8 cellular contexts compared by ENCODE assay signal in genomic region chr14:22561661-22562579, GRCh38. TPM values are rescaled to one million over a fixed set of nuclear protein-coding genes. Genes with fewer than 3 reads are reported as not detected.
A peak's percentile ranks its signal among the peaks of the same experiment; 100 is the strongest.
DNase-seq lines count a peak whose midpoint lies in the region; ATAC-seq and TF ChIP-seq lines count a peak whose summit lies in the region.

No MANE protein-coding gene starts in this region.

- peaks cover 46% of the 10 kb centered on the region for H3K36me3 Mint-ChIP-seq in activated naive CD4-positive, alpha-beta T cell treated with anti-CD3 and anti-CD28 coated beads, Interleukin-2, amount 10 ng/mL, durations not matched to agents 7 days and 5 days
- H3K36me3 Mint-ChIP-seq in neural progenitor cell, result peaks cover 6% of the 10 kb centered on the region
- peaks cover 34 to 35% of the 10 kb centered on the region in 2 donors for H3K36me3 Mint-ChIP-seq in CD14-positive monocyte

- no peak overlapping the region for H3K4me2 ChIP-seq in neural progenitor cell

- peaks cover 97% of the 10 kb centered on the region for H3K4me1 Mint-ChIP-seq in activated naive CD4-positive, alpha-beta T cell treated with anti-CD3 and anti-CD28 coated beads, Interleukin-2, amount 10 ng/mL, durations not matched to agents 7 days and 5 days
- H3K4me1 Mint-ChIP-seq in neural progenitor cell (peaks cover 53% of the 10 kb centered on the region), CD14-positive monocyte (peaks cover 13% of the 10 kb centered on the region)

- H3K9ac ChIP-seq in SK-N-MC (ENCODE audit: insufficient read length) (peak overlapping the region; percentile 7), neural progenitor cell (no peak overlapping the region)

- no peaks in the 10 kb centered on the region for H3K27me3 ChIP-seq in neural progenitor cell

- peaks cover 32% of the 10 kb centered on the region for H3K4me1 ChIP-seq in neural progenitor cell

- peak overlapping the region; percentile 97 for H3K27ac Mint-ChIP-seq in activated naive CD4-positive, alpha-beta T cell treated with anti-CD3 and anti-CD28 coated beads, Interleukin-2, amount 10 ng/mL, durations not matched to agents 7 days and 5 days
- no peak overlapping the region for H3K27ac Mint-ChIP-seq in neural progenitor cell
- H3K27ac Mint-ChIP-seq in CD14-positive monocyte, result peak overlapping the region in 1 of 7 donors; percentile 42

- CTCF ChIA-PET in activated naive CD4-positive, alpha-beta T cell treated with anti-CD3 and anti-CD28 coated beads, Interleukin-2, amount 10 ng/mL, durations not matched to agents 7 days and 5 days (lab: Charles Lee), result interaction anchor here (0.7 to 3.5 kb wide), 12 partner anchors 9 to 720 kb away, joined by 3 to 113 read pairs (median 4); no protein-coding TSS in a partner anchor

- TF ChIP-seq CTCF in GM12865 (IDR thresholded peaks at IDR 0.05; ENCODE audit: insufficient read depth, low read depth, low read length, missing control alignments), result no peak
- TF ChIP-seq CTCF in neural progenitor cell (IDR thresholded peaks at IDR 0.05), result no peak
- TF ChIP-seq CTCF in CD14-positive monocyte (IDR thresholded peaks at IDR 0.05), result no peak

- no peaks in the 10 kb centered on the region for H3K9me3 ChIP-seq in SK-N-MC (ENCODE audit: low read depth, low read length)
- H3K9me3 ChIP-seq in neural progenitor cell (ENCODE audit: low read depth), result no peaks in the 10 kb centered on the region

- ATAC-seq in GM18909 (IDR thresholded peaks at IDR 0.05; ENCODE audit: poor library complexity, unreplicated experiment), result no peak
- ATAC-seq in GM18868 (IDR thresholded peaks at IDR 0.05; ENCODE audit: unreplicated experiment), result no peak

- H3F3A ChIP-seq in neural progenitor cell (ENCODE audit: low read depth), result peaks cover 4% of the 10 kb centered on the region

- H3K36me3 ChIP-seq in SK-N-MC (ENCODE audit: insufficient read depth, low read length) (peaks cover 43% of the 10 kb centered on the region), neural progenitor cell (no peaks in the 10 kb centered on the region)

- H3K4me3 Mint-ChIP-seq in activated naive CD4-positive, alpha-beta T cell treated with anti-CD3 and anti-CD28 coated beads, Interleukin-2, amount 10 ng/mL, durations not matched to agents 7 days and 5 days, result peak overlapping the region; percentile 59
- peak overlapping the region; percentile 25 for H3K4me3 Mint-ChIP-seq in neural progenitor cell
- H3K4me3 Mint-ChIP-seq in CD14-positive monocyte, result no peak overlapping the region

- no peaks in the 10 kb centered on the region for H3K27me3 Mint-ChIP-seq in activated naive CD4-positive, alpha-beta T cell treated with anti-CD3 and anti-CD28 coated beads, Interleukin-2, amount 10 ng/mL, durations not matched to agents 7 days and 5 days
- H3K27me3 Mint-ChIP-seq in neural progenitor cell (ENCODE audit: insufficient read depth, low read depth) (no peaks in the 10 kb centered on the region), CD14-positive monocyte (ENCODE audit: low read depth in 3 of 3) (peaks cover 0 to 3% (median 0%) of the 10 kb centered on the region in 3 donors)

- intact Hi-C loops in CD14-positive monocyte (cut with micrococcal nuclease), result no loop called here

- H3K4me3 ChIP-seq in GM12865 (ENCODE audit: low read depth, low read length) (peak overlapping the region; percentile 0), SK-N-MC (no peak overlapping the region), neural progenitor cell (no peak overlapping the region)

- no peak overlapping the region for H2AFZ ChIP-seq in neural progenitor cell (replicated peaks)

- H3K27ac ChIP-seq in SK-N-MC, result no peak overlapping the region
- H3K27ac ChIP-seq in neural progenitor cell, result no peak overlapping the region

- no peaks in the 10 kb centered on the region for H4K20me1 ChIP-seq in neural progenitor cell (ENCODE audit: low read depth)

- DNase-seq in GM12865 (ENCODE audit: low read depth) (peak; percentile 75), SK-N-MC (ENCODE audit: low read depth, low spot score) (no peak), neural progenitor cell (ENCODE audit: low spot score) (no peak), CD14-positive monocyte (ENCODE audit: low spot score) (no peak), NCI-H187 (lab: John Stamatoyannopoulos, UW) (no peak)
- peak; percentile 89 for DNase-seq in activated naive CD4-positive, alpha-beta T cell treated with anti-CD3 and anti-CD28 coated beads, Interleukin-2, amount 10 ng/mL, durations not matched to agents 7 days and 5 days

- H3K9me3 Mint-ChIP-seq in activated naive CD4-positive, alpha-beta T cell treated with anti-CD3 and anti-CD28 coated beads, Interleukin-2, amount 10 ng/mL, durations not matched to agents 7 days and 5 days, result no peaks in the 10 kb centered on the region
- H3K9me3 Mint-ChIP-seq in neural progenitor cell (no peaks in the 10 kb centered on the region), CD14-positive monocyte (no peaks in the 10 kb centered on the region)

- peaks cover 4% of the 10 kb centered on the region for H3K79me2 ChIP-seq in neural progenitor cell (ENCODE audit: low read depth)

RNA-seq across cellular contexts. Expression of gene DAD1, which starts 27.1 kb away (rescaled TPM):
- 166 and 185 TPM in 2 replicates for total RNA-seq in neural progenitor cell (ENCODE audit: low replicate concordance)
- 100 to 1,000 TPM; 440 to 444 TPM for polyA plus RNA-seq in CD14-positive monocyte

RNA-seq across cellular contexts. Expression of gene ABHD4, which starts 36.2 kb away (rescaled TPM):
- 9.3 and 13.3 TPM in 2 replicates for total RNA-seq in neural progenitor cell (ENCODE audit: low replicate concordance)
- polyA plus RNA-seq in CD14-positive monocyte, result 10 to 100 TPM in 1 of 2 donors, 1 to 10 TPM in 1; 9.4 to 13.4 TPM

Comparison
In these comparisons a context has a peak if more than half of its experiments do, and no peak if none do; other contexts are left out.
1. DNase-seq: peak in GM12865 (single experiment) and activated naive CD4-positive, alpha-beta T cell treated with anti-CD3 and anti-CD28 coated beads, Interleukin-2, amount 10 ng/mL, durations not matched to agents 7 days and 5 days (single experiment); none in SK-N-MC (single experiment), neural progenitor cell (single experiment), CD14-positive monocyte (single experiment) and NCI-H187 (0 of 2).
2. H3K4me3 Mint-ChIP-seq: peak in activated naive CD4-positive, alpha-beta T cell treated with anti-CD3 and anti-CD28 coated beads, Interleukin-2, amount 10 ng/mL, durations not matched to agents 7 days and 5 days (single experiment) and neural progenitor cell (single experiment); none in CD14-positive monocyte (0 of 2).